Comparison of ENCODE assay signal across 25 cellular contexts in the genomic region with DNA sequence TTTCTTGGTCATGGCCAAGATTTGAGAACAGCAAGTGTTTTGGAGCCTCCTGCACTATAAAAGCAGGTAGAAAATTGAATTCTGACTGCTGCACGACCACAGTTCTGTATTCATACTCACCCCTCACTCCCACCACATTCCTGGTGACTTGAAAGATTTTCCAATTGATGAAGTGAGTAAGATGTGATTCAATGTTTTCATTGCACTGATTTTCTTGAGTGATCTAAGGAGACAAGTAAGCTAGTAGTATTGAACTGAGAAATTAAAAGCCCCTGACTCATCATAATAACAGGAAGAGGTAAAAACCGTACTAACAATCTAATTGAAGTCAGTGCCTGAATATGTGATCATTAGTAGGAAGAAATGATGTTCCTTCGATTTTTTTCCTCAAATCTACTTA. TPM values are rescaled to one million over a fixed set of nuclear protein-coding genes. Genes with fewer than 3 reads are reported as not detected.
DNase-seq lines count a peak whose midpoint lies in the region; ATAC-seq, FAIRE-seq and TF ChIP-seq lines count a peak whose summit lies in the region.
"Had no signal": no experiment of that assay in that cellular context is flagged by ENCODE, and none has a peak within 500 bp of the region (broad histone marks: within the 10 kb centered on the region; RNA-seq: fewer than 3 reads in every experiment).

No MANE protein-coding gene starts in this region.

- no peaks in the 10 kb centered on the region for H3K9me3 Mint-ChIP-seq in stimulated activated effector memory CD8-positive, alpha-beta T cell treated with anti-CD3 and anti-CD28 coated beads, Interleukin-12 subunit alpha, Interleukin-12 subunit beta, amount 100 ng/mL, for 72 hours
- H3K9me3 Mint-ChIP-seq: stimulated activated naive CD8-positive, alpha-beta T cell treated with anti-CD3 and anti-CD28 coated beads, Interleukin-15, Interleukin-2, amounts not matched to agents 100 ng/mL and 50 ng/mL, for 24 hours had no signal

- FAIRE-seq in HepG2 (lab: Jason Lieb, UNC) = no peak
- FAIRE-seq: colon, GM18507 had no signal

- no TSS peak for BruUV-seq in HepG2 (replicated peaks; lab: Mats Ljungman, UMichigan)

- TF ChIP-seq EP300 in HepG2 (IDR thresholded peaks at IDR 0.05; ENCODE audit: low read depth in 2 of 2, low read length in 2 of 2) (no peak), HepG2 (CRISPR knock-in tag; IDR thresholded peaks at IDR 0.05; ENCODE audit: borderline replicate concordance) (no peak)

- no peak overlapping the region for H4K5ac ChIP-seq in mesendoderm (ENCODE audit: low read length)

- H3K23ac ChIP-seq in mesendoderm (ENCODE audit: low read length) = no peak overlapping the region

- no peak overlapping the region for H2BK120ac ChIP-seq in mesendoderm (ENCODE audit: low read depth, low read length)

- no peak overlapping the region for H3K4me3 Mint-ChIP-seq in stimulated activated effector memory CD8-positive, alpha-beta T cell treated with anti-CD3 and anti-CD28 coated beads, Interleukin-12 subunit alpha, Interleukin-12 subunit beta, amount 100 ng/mL, for 72 hours
- H3K4me3 Mint-ChIP-seq: activated CD8-positive, alpha-beta memory T cell treated with anti-CD3 and anti-CD28 coated beads, Interleukin-2, amount 10 ng/mL, durations not matched to agents 7 days and 5 days; CD4-positive, CD25-positive, alpha-beta regulatory T cell; stimulated activated naive CD8-positive, alpha-beta T cell treated with anti-CD3 and anti-CD28 coated beads, Interleukin-15, Interleukin-2, amounts not matched to agents 100 ng/mL and 50 ng/mL, for 24 hours had no signal

- no peaks in the 10 kb centered on the region for H3K36me3 Mint-ChIP-seq in stimulated activated effector memory CD8-positive, alpha-beta T cell treated with anti-CD3 and anti-CD28 coated beads, Interleukin-12 subunit alpha, Interleukin-12 subunit beta, amount 100 ng/mL, for 72 hours
- H3K36me3 Mint-ChIP-seq: activated CD8-positive, alpha-beta memory T cell treated with anti-CD3 and anti-CD28 coated beads, Interleukin-2, amount 10 ng/mL, durations not matched to agents 7 days and 5 days; CD4-positive, CD25-positive, alpha-beta regulatory T cell had no signal

- H3K36me3 ChIP-seq in HepG2 (replicated peaks in 1 of 2; ENCODE audit: control insufficient read depth in 1 of 2, insufficient read depth in 2 of 2, low read length in 2 of 2) (no peaks in the 10 kb centered on the region), right lobe of liver (no peaks in the 10 kb centered on the region), RWPE2 (ENCODE audit: low read depth) (no peaks in the 10 kb centered on the region), mesendoderm (ENCODE audit: control insufficient read depth, insufficient read depth, low read length) (no peaks in the 10 kb centered on the region), heart left ventricle (no peaks in the 10 kb centered on the region), upper lobe of right lung (no peaks in the 10 kb centered on the region)
- H3K36me3 ChIP-seq: ascending aorta, gastroesophageal sphincter, left lung, upper lobe of left lung had no signal

- H3K27ac Mint-ChIP-seq in stimulated activated effector memory CD8-positive, alpha-beta T cell treated with anti-CD3 and anti-CD28 coated beads, Interleukin-12 subunit alpha, Interleukin-12 subunit beta, amount 100 ng/mL, for 72 hours = no peak overlapping the region
- H3K27ac Mint-ChIP-seq: activated CD8-positive, alpha-beta memory T cell treated with anti-CD3 and anti-CD28 coated beads, Interleukin-2, amount 10 ng/mL, durations not matched to agents 7 days and 5 days; CD4-positive, CD25-positive, alpha-beta regulatory T cell; stimulated activated naive CD8-positive, alpha-beta T cell treated with anti-CD3 and anti-CD28 coated beads, Interleukin-15, Interleukin-2, amounts not matched to agents 100 ng/mL and 50 ng/mL, for 24 hours had no signal

- no peak for TF ChIP-seq RAD21 in HepG2 (CRISPR knock-in tag; IDR thresholded peaks at IDR 0.05)

- H3K9me3 ChIP-seq in HepG2 (ENCODE audit: low read length) = no peaks in the 10 kb centered on the region
- H3K9me3 ChIP-seq in right lobe of liver = no peaks in the 10 kb centered on the region
- no peaks in the 10 kb centered on the region for H3K9me3 ChIP-seq in RWPE2 (ENCODE audit: severe bottlenecking)
- H3K9me3 ChIP-seq in heart left ventricle = no peaks in the 10 kb centered on the region
- H3K9me3 ChIP-seq in upper lobe of right lung = no peaks in the 10 kb centered on the region
- H3K9me3 ChIP-seq: ascending aorta, gastroesophageal sphincter, left lung, mucosa of descending colon, upper lobe of left lung had no signal

- no peaks in the 10 kb centered on the region for H3K27me3 ChIP-seq in HepG2 (ENCODE audit: control insufficient read depth in 1 of 2, insufficient read depth in 2 of 2, low read length in 2 of 2)
- no peaks in the 10 kb centered on the region for H3K27me3 ChIP-seq in right lobe of liver
- no peaks in the 10 kb centered on the region for H3K27me3 ChIP-seq in RWPE2 (ENCODE audit: insufficient read depth, poor library complexity, severe bottlenecking)
- H3K27me3 ChIP-seq in mesendoderm (ENCODE audit: insufficient read depth, low read length, poor library complexity) = no peaks in the 10 kb centered on the region
- no peaks in the 10 kb centered on the region for H3K27me3 ChIP-seq in heart left ventricle
- H3K27me3 ChIP-seq in upper lobe of right lung = no peaks in the 10 kb centered on the region
- H3K27me3 ChIP-seq: ascending aorta, gastroesophageal sphincter, left lung, upper lobe of left lung had no signal

- no peaks in the 10 kb centered on the region for H4K20me1 ChIP-seq in HepG2 (ENCODE audit: insufficient read depth, low read length)

- TF ChIP-seq POLR2A in HepG2 (IDR thresholded peaks at IDR 0.05; ENCODE audit: insufficient read depth in 1 of 2, low read depth in 2 of 2, low read length in 2 of 2) (no peak), right lobe of liver (IDR thresholded peaks at IDR 0.05) (no peak), heart left ventricle (IDR thresholded peaks at IDR 0.05) (no peak)

- 38% methylated on average over 3 of the region's 3 CpGs for whole genome bisulfite sequencing in HepG2 (ENCODE audit: low lambda C conversion rate)
- whole genome bisulfite sequencing in right lobe of liver (ENCODE audit: insufficient coverage, low coverage, low lambda C conversion rate, missing lambda C conversion rate) = 52% methylated on average over 3 of the region's 3 CpGs
- no CpG with 5 or more reads among the region's 3 CpGs for WGBS in mesendoderm (ENCODE audit: extremely low coverage, insufficient coverage, low lambda C conversion rate)
- 40 to 86% (median 77%) methylated on average over 3 of the region's 3 CpGs for WGBS in heart left ventricle, 4 donors

- no peak for DNase-seq in HepG2 (ENCODE audit: low spot score)
- no peak for DNase-seq in right lobe of liver
- no peak for DNase-seq in RWPE2 (ENCODE audit: low spot score)
- peak; percentile 61 for DNase-seq in epithelial cell of proximal tubule (ENCODE audit: low read depth)
- no peak for DNase-seq in stimulated activated effector memory CD8-positive, alpha-beta T cell treated with anti-CD3 and anti-CD28 coated beads, Interleukin-12 subunit alpha, Interleukin-12 subunit beta, amount 100 ng/mL, for 72 hours (ENCODE audit: low spot score in 2 of 2)
- no peak for DNase-seq in mesendoderm
- DNase-seq in heart left ventricle = no peak
- no peak for DNase-seq in upper lobe of right lung
- DNase-seq: activated CD8-positive, alpha-beta memory T cell treated with anti-CD3 and anti-CD28 coated beads, Interleukin-2, amount 10 ng/mL, durations not matched to agents 7 days and 5 days; activated effector memory CD4-positive, alpha-beta T cell treated with Interleukin-2 at 50 U/mL for 16 hours; CD4-positive, CD25-positive, alpha-beta regulatory T cell; DMS53; GOT3; left lung; mucosa of descending colon; NCI-H1092 treated with DMSO at 0.1 percent for 48 hours; NCI-H526 treated with DMSO at 0.1 percent for 48 hours; T-helper 9 cell; upper lobe of left lung had no signal

- no peak overlapping the region for H2AK5ac ChIP-seq in mesendoderm (ENCODE audit: low read length)

- H3K56ac ChIP-seq in mesendoderm (ENCODE audit: low read length) = no peak overlapping the region

- TF ChIP-seq CTCF in HepG2 (CRISPR knock-in tag; IDR thresholded peaks at IDR 0.05) = no peak
- no peak for TF ChIP-seq CTCF in right lobe of liver (IDR thresholded peaks at IDR 0.05)
- TF ChIP-seq CTCF in RWPE2 (IDR thresholded peaks at IDR 0.05; ENCODE audit: poor library complexity, severe bottlenecking) = no peak
- no peak for TF ChIP-seq CTCF in epithelial cell of proximal tubule (conservative IDR thresholded peaks at IDR 0.05; ENCODE audit: low read depth, low read length)
- no peak for TF ChIP-seq CTCF in heart left ventricle (IDR thresholded peaks at IDR 0.05)
- no peak for TF ChIP-seq CTCF in upper lobe of right lung (IDR thresholded peaks at IDR 0.05)

- H2AFZ ChIP-seq in HepG2 (ENCODE audit: low read length) = no peak overlapping the region

- ATAC-seq in HepG2 (no peak), right lobe of liver (no peak), RWPE2 (ENCODE audit: low read depth) (peak; percentile 74), heart left ventricle (no peak), upper lobe of right lung (no peak)
- peak; percentile 52 for ATAC-seq in stimulated activated effector memory CD8-positive, alpha-beta T cell treated with anti-CD3 and anti-CD28 coated beads, Interleukin-12 subunit alpha, Interleukin-12 subunit beta, amount 100 ng/mL, for 72 hours
- ATAC-seq: activated CD8-positive, alpha-beta memory T cell treated with anti-CD3 and anti-CD28 coated beads, Interleukin-2, amount 10 ng/mL, durations not matched to agents 7 days and 5 days; gastroesophageal sphincter; left lung; mucosa of descending colon had no signal

- H3K27ac ChIP-seq in HepG2 (ENCODE audit: extremely low read length, insufficient read depth, low read length) = no peak overlapping the region
- H3K27ac ChIP-seq in right lobe of liver = no peak overlapping the region
- H3K27ac ChIP-seq in RWPE2 (ENCODE audit: poor library complexity, severe bottlenecking) = no peak overlapping the region
- no peak overlapping the region for H3K27ac ChIP-seq in mesendoderm (ENCODE audit: low read depth, low read length)
- H3K27ac ChIP-seq in heart left ventricle = no peak overlapping the region
- no peak overlapping the region for H3K27ac ChIP-seq in upper lobe of right lung
- H3K27ac ChIP-seq: ascending aorta, gastroesophageal sphincter, KMS-11, left lung, upper lobe of left lung had no signal

- intact Hi-C loops in HepG2 (cut with micrococcal nuclease; ENCODE audit: unreplicated experiment) = no loop called here
- intact Hi-C loops in right lobe of liver (cut with DNase I) = no loop called here
- intact Hi-C loops in heart left ventricle (cut with DNase I) = loop anchor here in 1 of 10 donors (5.0 kb wide), 1 partner anchor 35 kb away; no protein-coding TSS in a partner anchor
- intact Hi-C loops in upper lobe of right lung (cut with DNase I) = no loop called here

- no peak overlapping the region for H3K4me3 ChIP-seq in HepG2 (replicated peaks in 1 of 3; ENCODE audit: insufficient read depth in 1 of 3, low read depth in 2 of 3, low read length in 3 of 3)
- H3K4me3 ChIP-seq in right lobe of liver = no peak overlapping the region
- H3K4me3 ChIP-seq in RWPE2 (ENCODE audit: severe bottlenecking) = no peak overlapping the region
- H3K4me3 ChIP-seq in epithelial cell of proximal tubule (ENCODE audit: low read depth, low read length) = no peak overlapping the region
- H3K4me3 ChIP-seq in mesendoderm (ENCODE audit: low read length) = no peak overlapping the region
- H3K4me3 ChIP-seq in heart left ventricle = no peak overlapping the region
- H3K4me3 ChIP-seq in upper lobe of right lung = no peak overlapping the region
- H3K4me3 ChIP-seq: ascending aorta, gastroesophageal sphincter, left lung, mucosa of descending colon, upper lobe of left lung had no signal

- in situ Hi-C loops in HepG2 (cut with HindIII; ENCODE audit: extremely low pct_ligation_motif_present, low pct_unique_long_range_greater_than_20kb) = no loop called here

- H3K4ac ChIP-seq in mesendoderm (ENCODE audit: low read depth, low read length) = no peak overlapping the region

- peaks cover 3% of the 10 kb centered on the region for H3K4me1 ChIP-seq in HepG2 (ENCODE audit: insufficient read depth, low read length)
- no peaks in the 10 kb centered on the region for H3K4me1 ChIP-seq in right lobe of liver
- peaks cover 6% of the 10 kb centered on the region for H3K4me1 ChIP-seq in RWPE2 (ENCODE audit: insufficient read depth, poor library complexity, severe bottlenecking)
- H3K4me1 ChIP-seq in mesendoderm (ENCODE audit: control insufficient read depth, low read depth, low read length) = no peaks in the 10 kb centered on the region
- H3K4me1 ChIP-seq in heart left ventricle = no peaks in the 10 kb centered on the region
- H3K4me1 ChIP-seq in upper lobe of right lung = no peaks in the 10 kb centered on the region
- H3K4me1 ChIP-seq: ascending aorta, left lung, upper lobe of left lung had no signal

- POLR2A ChIA-PET in HepG2 (lab: Yijun Ruan, JAX) = no interaction called here

- no peak overlapping the region for H3K4me2 ChIP-seq in HepG2 (ENCODE audit: low read depth, low read length)
- H3K4me2 ChIP-seq in mesendoderm (ENCODE audit: low read length) = no peak overlapping the region
- H3K4me2 ChIP-seq: KMS-11 had no signal

- H3K79me2 ChIP-seq in HepG2 (ENCODE audit: insufficient read depth, low read length) (no peaks in the 10 kb centered on the region), mesendoderm (ENCODE audit: control insufficient read depth, insufficient read depth, low read length) (no peaks in the 10 kb centered on the region)

- CTCF ChIA-PET in HepG2 (lab: Yijun Ruan, JAX; ENCODE audit: low intra/inter-chr PET ratio, low total read pairs) = no interaction called here

- H2BK15ac ChIP-seq in mesendoderm (replicated peaks; ENCODE audit: low read depth) = no peak overlapping the region

- H3K79me1 ChIP-seq in mesendoderm (ENCODE audit: low read length) = no peaks in the 10 kb centered on the region

- no peak overlapping the region for H2BK5ac ChIP-seq in mesendoderm (ENCODE audit: low read length)

- no peak overlapping the region for H4K8ac ChIP-seq in mesendoderm (ENCODE audit: low read depth, low read length)

- no peak overlapping the region for H3K18ac ChIP-seq in mesendoderm (ENCODE audit: low read length)

- H3K4me1 Mint-ChIP-seq in stimulated activated effector memory CD8-positive, alpha-beta T cell treated with anti-CD3 and anti-CD28 coated beads, Interleukin-12 subunit alpha, Interleukin-12 subunit beta, amount 100 ng/mL, for 72 hours = no peaks in the 10 kb centered on the region
- H3K4me1 Mint-ChIP-seq: CD4-positive, CD25-positive, alpha-beta regulatory T cell had no signal

- H3K9ac ChIP-seq in HepG2 (ENCODE audit: insufficient read depth, low read depth, low read length) = no peak overlapping the region
- H3K9ac ChIP-seq in mesendoderm (ENCODE audit: low read length) = no peak overlapping the region
- H3K9ac ChIP-seq: KMS-11 had no signal

RNA-seq across cellular contexts. Expression of a gene that starts 6.1 kb away (rescaled TPM):
- 51.1 and 78.6 TPM in 2 replicates for total RNA-seq in HepG2 (2016; rRNA removed; fragmentation: Illumina TruSeq; extraction: Trizol)
- 3.7 and 5.0 TPM in 2 replicates for total RNA-seq in HepG2 (2016; cell fraction: cytosol; rRNA removed; fragmentation: Illumina TruSeq; extraction: Trizol; ENCODE audit: low read depth)
- 48.9 and 73.2 TPM in 2 replicates for total RNA-seq in HepG2 (2016; cell fraction: insoluble cytoplasmic fraction; rRNA removed; fragmentation: Illumina TruSeq; extraction: Trizol)
- total RNA-seq in HepG2 (2016; cell fraction: membrane; rRNA removed; fragmentation: Illumina TruSeq; extraction: Trizol) = 14.9 and 16.7 TPM in 2 replicates
- 63.1 and 69.1 TPM in 2 replicates for total RNA-seq in HepG2 (2016; cell fraction: nucleus; rRNA removed; fragmentation: Illumina TruSeq; extraction: Trizol)
- 21.6 and 30.0 TPM in 2 replicates for polyA plus RNA-seq in HepG2 (2011; rRNA removed)
- 16.7 and 20.5 TPM in 2 replicates for polyA plus RNA-seq in HepG2 (2011; cell fraction: cytosol; rRNA removed)
- 34.6 and 53.4 TPM in 2 replicates for polyA plus RNA-seq in HepG2 (2011; cell fraction: nucleus; rRNA removed)
- polyA plus RNA-seq in HepG2 (2012) = 19.7 and 29.9 TPM in 2 replicates
- 2.3 and 2.5 TPM in 2 replicates for polyA plus RNA-seq in HepG2 (2016; cell fraction: cytosol; fragmentation: Illumina TruSeq; extraction: Trizol; ENCODE audit: low read depth)
- 64.1 and 66.0 TPM in 2 replicates for polyA plus RNA-seq in HepG2 (2016; cell fraction: insoluble cytoplasmic fraction; fragmentation: Illumina TruSeq; extraction: Trizol; ENCODE audit: low read depth)
- polyA plus RNA-seq in HepG2 (2016; cell fraction: membrane; fragmentation: Illumina TruSeq; extraction: Trizol; ENCODE audit: low read depth) = 5.7 and 8.1 TPM in 2 replicates
- polyA plus RNA-seq in HepG2 (2016; cell fraction: nucleus; fragmentation: Illumina TruSeq; extraction: Trizol; ENCODE audit: insufficient read depth, low read depth) = 37.6 and 38.9 TPM in 2 replicates
- polyA minus RNA-seq in HepG2 (2011; rRNA and poly(A)+ RNA removed; ENCODE audit: low replicate concordance) = 11.6 and 45.4 TPM in 2 replicates
- polyA minus RNA-seq in HepG2 (2011; cell fraction: cytosol; rRNA and poly(A)+ RNA removed) = 32.8 and 36.6 TPM in 2 replicates
- polyA minus RNA-seq in HepG2 (2011; cell fraction: nucleus; rRNA and poly(A)+ RNA removed) = 99.5 and 125 TPM in 2 replicates
- total RNA-seq in right lobe of liver = 10 to 100 TPM; 52.2 to 80.1 (median 69.2) TPM
- total RNA-seq in epithelial cell of proximal tubule = 28.3 and 36.6 TPM in 2 replicates
- polyA plus RNA-seq in mesendoderm (2013, experiment 1 of 2) = 30.3 TPM
- 32.4 TPM for polyA plus RNA-seq in mesendoderm (2013, experiment 2 of 2)
- total RNA-seq in heart left ventricle = 10 to 100 TPM; 13.3 to 36.4 (median 14.8) TPM
- polyA plus RNA-seq in heart left ventricle = 10 to 100 TPM in 1 of 2 donors, 1 to 10 TPM in 1; 3.1 to 19.0 TPM
- total RNA-seq in upper lobe of right lung = 48.1 TPM

RNA-seq across cellular contexts. Expression of a gene that starts 46.6 kb away (rescaled TPM):
- total RNA-seq in HepG2 (2016; rRNA removed; fragmentation: Illumina TruSeq; extraction: Trizol) (0.04 TPM in 1 of 2 replicates, not detected in the other), right lobe of liver (10 to 100 TPM in 2 of 6 experiments, 1 to 10 TPM in 4; 2.7 to 11.2 (median 8.2) TPM), epithelial cell of proximal tubule (0.40 and 0.43 TPM in 2 replicates), heart left ventricle (100 to 1,000 TPM; 151 to 290 (median 247) TPM), upper lobe of right lung (38.9 TPM)
- not detected in 2 replicates for total RNA-seq in HepG2 (2016; cell fraction: cytosol; rRNA removed; fragmentation: Illumina TruSeq; extraction: Trizol; ENCODE audit: low read depth)
- not detected in 2 replicates for total RNA-seq in HepG2 (2016; cell fraction: insoluble cytoplasmic fraction; rRNA removed; fragmentation: Illumina TruSeq; extraction: Trizol)
- total RNA-seq in HepG2 (2016; cell fraction: membrane; rRNA removed; fragmentation: Illumina TruSeq; extraction: Trizol) = 0.03 TPM in 1 of 2 replicates, not detected in the other
- total RNA-seq in HepG2 (2016; cell fraction: nucleus; rRNA removed; fragmentation: Illumina TruSeq; extraction: Trizol) = 0.06 TPM in 1 of 2 replicates, not detected in the other
- polyA plus RNA-seq in HepG2 (2011; rRNA removed) (0.01 TPM in 1 of 2 replicates, not detected in the other), heart left ventricle (10 to 100 TPM; 31.2 to 72.4 TPM)
- polyA plus RNA-seq in HepG2 (2011; cell fraction: cytosol; rRNA removed) = 0.01 TPM in 1 of 2 replicates, not detected in the other
- not detected in 2 replicates for polyA plus RNA-seq in HepG2 (2011; cell fraction: nucleus; rRNA removed)
- polyA plus RNA-seq in HepG2 (2012) = 0.04 TPM in 2 replicates
- 0.03 TPM in 1 of 2 replicates, not detected in the other for polyA plus RNA-seq in HepG2 (2016; cell fraction: cytosol; fragmentation: Illumina TruSeq; extraction: Trizol; ENCODE audit: low read depth)
- polyA plus RNA-seq in HepG2 (2016; cell fraction: insoluble cytoplasmic fraction; fragmentation: Illumina TruSeq; extraction: Trizol; ENCODE audit: low read depth) = not detected in 2 replicates
- not detected in 2 replicates for polyA plus RNA-seq in HepG2 (2016; cell fraction: membrane; fragmentation: Illumina TruSeq; extraction: Trizol; ENCODE audit: low read depth)
- polyA plus RNA-seq in HepG2 (2016; cell fraction: nucleus; fragmentation: Illumina TruSeq; extraction: Trizol; ENCODE audit: insufficient read depth, low read depth) = 0.15 TPM in 2 replicates
- polyA minus RNA-seq in HepG2 (2011; rRNA and poly(A)+ RNA removed; ENCODE audit: low replicate concordance) = 0.63 TPM in 1 of 2 replicates, not detected in the other
- polyA minus RNA-seq in HepG2 (2011; cell fraction: cytosol; rRNA and poly(A)+ RNA removed) = not detected in 2 replicates
- 0.12 TPM in 1 of 2 replicates, not detected in the other for polyA minus RNA-seq in HepG2 (2011; cell fraction: nucleus; rRNA and poly(A)+ RNA removed)
- 0.45 TPM for polyA plus RNA-seq in mesendoderm (2013, experiment 1 of 2)
- 0.53 TPM for polyA plus RNA-seq in mesendoderm (2013, experiment 2 of 2)

Comparison
In these comparisons a context has a peak if more than half of its experiments do, and no peak if none do; other contexts are left out.
1. ATAC-seq: peak in RWPE2 (single experiment) and stimulated activated effector memory CD8-positive, alpha-beta T cell treated with anti-CD3 and anti-CD28 coated beads, Interleukin-12 subunit alpha, Interleukin-12 subunit beta, amount 100 ng/mL, for 72 hours (single experiment); none in HepG2 (single experiment), right lobe of liver (0 of 4), heart left ventricle (0 of 4) and upper lobe of right lung (single experiment).